Comparison of ENCODE assay signal across 8 cellular contexts in genomic region chr4:15003891-15004700, GRCh38. TPM values are rescaled to one million over a fixed set of nuclear protein-coding genes. Genes with fewer than 3 reads are reported as not detected.
DNase-seq lines count a peak whose midpoint lies in the region; ATAC-seq, FAIRE-seq and TF ChIP-seq lines count a peak whose summit lies in the region.

No MANE protein-coding gene starts in this region.

- peak overlapping the region; percentile 87 for H3K4me3 Mint-ChIP-seq in activated CD4-positive, alpha-beta T cell treated with anti-CD3 and anti-CD28 coated beads for 36 hours

- no peaks in the 10 kb centered on the region for H3K27me3 ChIP-seq in liver (ENCODE audit: control insufficient read depth in 4 of 4, insufficient read depth in 4 of 4, low read length in 3 of 4)

- CTCF ChIA-PET in activated CD4-positive, alpha-beta T cell treated with anti-CD3 and anti-CD28 coated beads for 36 hours (lab: Charles Lee), result no interaction called here

- no peaks in the 10 kb centered on the region for H3K27me3 Mint-ChIP-seq in activated CD4-positive, alpha-beta T cell treated with anti-CD3 and anti-CD28 coated beads for 36 hours

- DNase-seq in GM12892 (ENCODE audit: insufficient read length) (peak; percentile 11), choroid plexus epithelial cell (ENCODE audit: low read depth) (no peak)
- DNase-seq in activated CD4-positive, alpha-beta T cell treated with anti-CD3 and anti-CD28 coated beads for 36 hours, result peak; percentile 67
- peak; percentile 49 for DNase-seq in stimulated activated CD4-positive, alpha-beta T cell treated with anti-CD3 and anti-CD28 coated beads, Interleukin-4, amount 100 ng/mL, for 4 hours

- POLR2A ChIA-PET in activated CD4-positive, alpha-beta T cell treated with anti-CD3 and anti-CD28 coated beads for 36 hours (lab: Charles Lee), result interaction anchor here (0.7 kb wide), 1 partner anchor 179 kb away, joined by 3 read pairs; no protein-coding TSS in a partner anchor

- H3K4me3 ChIP-seq in choroid plexus epithelial cell (ENCODE audit: low read depth, low read length) (peak overlapping the region; percentile 85), liver (ENCODE audit: low read depth in 1 of 3, low read length in 3 of 3) (peak overlapping the region; percentile 64 to 94 (median 89))

- no peak for TF ChIP-seq POLR2A in GM12892 (IDR thresholded peaks at IDR 0.05; ENCODE audit: low read depth, low read length)

- H3K27ac Mint-ChIP-seq in activated CD4-positive, alpha-beta T cell treated with anti-CD3 and anti-CD28 coated beads for 36 hours, result no peak overlapping the region

- ATAC-seq in HG03439 (IDR thresholded peaks at IDR 0.05; ENCODE audit: unreplicated experiment) (peak; percentile 0), GM18517 (IDR thresholded peaks at IDR 0.05; ENCODE audit: unreplicated experiment) (no peak), GM21825 (IDR thresholded peaks at IDR 0.05; ENCODE audit: unreplicated experiment) (no peak)
- ATAC-seq in activated CD4-positive, alpha-beta T cell treated with anti-CD3 and anti-CD28 coated beads for 36 hours, result no peak

- peaks cover 0 to 11% (median 2%) of the 10 kb centered on the region in 4 donors for H3K36me3 ChIP-seq in liver (ENCODE audit: control insufficient read depth in 4 of 4, insufficient read depth in 3 of 4, low read depth in 1 of 4, low read length in 3 of 4)

- peaks cover 19% of the 10 kb centered on the region for H3K4me1 Mint-ChIP-seq in activated CD4-positive, alpha-beta T cell treated with anti-CD3 and anti-CD28 coated beads for 36 hours

- under 1% methylated on average over 106 of the region's 106 CpGs for WGBS in liver

- H3K9me3 Mint-ChIP-seq in activated CD4-positive, alpha-beta T cell treated with anti-CD3 and anti-CD28 coated beads for 36 hours (ENCODE audit: low read depth), result no peaks in the 10 kb centered on the region

- peaks cover 6% of the 10 kb centered on the region for H3K36me3 Mint-ChIP-seq in activated CD4-positive, alpha-beta T cell treated with anti-CD3 and anti-CD28 coated beads for 36 hours (ENCODE audit: low read depth)

- H3K9me3 ChIP-seq in liver (ENCODE audit: control insufficient read depth in 4 of 4, low read length in 3 of 4), result no peaks in the 10 kb centered on the region

- peak; percentile 33 for FAIRE-seq in GM12892 (lab: Jason Lieb, UNC)

- peaks cover 1 to 21% (median 7%) of the 10 kb centered on the region in 4 donors for H3K4me1 ChIP-seq in liver (ENCODE audit: control insufficient read depth in 4 of 4, insufficient read depth in 4 of 4, low read length in 3 of 4)

- no peak for TF ChIP-seq RAD21 in liver (IDR thresholded peaks at IDR 0.05)

- intact Hi-C loops in activated CD4-positive, alpha-beta T cell treated with anti-CD3 and anti-CD28 coated beads for 36 hours (cut with DNase I, micrococcal nuclease), result loop anchor here (1.0 to 10.0 kb wide), 15 partner anchors 31 to 1519 kb away; partner anchors contain the start of genes TAPT1 (in 2 of the 2), BOD1L1 (in 1 of the 2), FBXL5 (in 1 of the 2) and RAB28 (in 1 of the 2)

- TF ChIP-seq CTCF in choroid plexus epithelial cell (conservative IDR thresholded peaks at IDR 0.05; ENCODE audit: low read depth, low read length), result no peak
- TF ChIP-seq CTCF in liver (IDR thresholded peaks at IDR 0.05; ENCODE audit: low read depth, low read length, missing input control), result no peak

- H3K27ac ChIP-seq in liver (ENCODE audit: low read depth in 1 of 2, low read length in 2 of 2), result peak overlapping the region; percentile 95 to 97

- H3K9ac ChIP-seq in liver (ENCODE audit: low read depth in 1 of 2, low read length in 2 of 2), result peak overlapping the region; percentile 40 to 62

TF ChIP-seq in liver, 16 proteins besides CTCF, POLR2A, EP300 and RAD21:
- no peak for TF ChIP-seq HNF4G (IDR thresholded peaks at IDR 0.05)

RNA-seq across cellular contexts. Expression of gene CPEB2, which starts 1.8 kb away (rescaled TPM):
- polyA plus RNA-seq in GM12892 (2012; ENCODE audit: missing spikeins), result 5.5 TPM
- 1 to 10 TPM; 6.7 TPM for total RNA-seq in activated CD4-positive, alpha-beta T cell treated with anti-CD3 and anti-CD28 coated beads for 36 hours
- 10 to 100 TPM in 1 of 2 donors, 1 to 10 TPM in 1; 5.0 to 14.0 TPM for total RNA-seq in liver
- polyA plus RNA-seq in liver, result 1 to 10 TPM; 3.6 to 4.2 TPM
